1 cellular context compared by ENCODE assay signal in genomic region chr5:43602818-43603534, GRCh38.
TF ChIP-seq lines count a peak whose summit lies in the region.

Gene NNT (plus strand): TSS chr5:43603180. CDS start chr5:43609196, 6,016 bp downstream.

TF ChIP-seq in H1, 55 proteins besides CTCF, POLR2A, EP300 and RAD21 (continued from another document):
- TF ChIP-seq ZNF274 (IDR thresholded peaks at IDR 0.05; ENCODE audit: borderline replicate concordance, extremely low read depth, low read length) (no peak), RBBP5 (IDR thresholded peaks at IDR 0.05; ENCODE audit: borderline replicate concordance, low read depth, low read length) (peak; percentile 74), EZH2 (IDR thresholded peaks at IDR 0.05; ENCODE audit: low read depth, low read length, severe bottlenecking) (no peak), E2F6 (IDR thresholded peaks at IDR 0.05) (peak; percentile 85), RNF2 (IDR thresholded peaks at IDR 0.05; ENCODE audit: borderline replicate concordance, low read depth, low read length, missing control alignments, poor library complexity, severe bottlenecking) (peak; percentile 24), PHF8 (conservative IDR thresholded peaks at IDR 0.05; ENCODE audit: low read depth, low read length) (peak; percentile 51; the same call in 1 of the 2 replicates), MAX (IDR thresholded peaks at IDR 0.05) (peak; percentile 90), USF2 (IDR thresholded peaks at IDR 0.05; ENCODE audit: low read length) (peak; percentile 80), ATF3 (IDR thresholded peaks at IDR 0.05; ENCODE audit: insufficient read depth, low read depth, low read length) (no peak), CBX5 (IDR thresholded peaks at IDR 0.05; ENCODE audit: low read depth, low read length) (no peak), EGR1 (IDR thresholded peaks at IDR 0.05; ENCODE audit: borderline replicate concordance, low read depth, low read length) (no peak), SAP30 (IDR thresholded peaks at IDR 0.05; ENCODE audit: insufficient read depth, insufficient replicate concordance, low read length) (peak; percentile 75), SP4 (IDR thresholded peaks at IDR 0.05; ENCODE audit: low read length) (no peak), NANOG (IDR thresholded peaks at IDR 0.05; ENCODE audit: insufficient read depth, low read depth, low read length, poor library complexity, severe bottlenecking) (no peak), CBX8 (IDR thresholded peaks at IDR 0.05; ENCODE audit: borderline replicate concordance, low read depth, low read length) (no peak), SP1 (IDR thresholded peaks at IDR 0.05; ENCODE audit: low read depth, low read length) (no peak), ASH2L (IDR thresholded peaks at IDR 0.05; ENCODE audit: low read length) (peak; percentile 95), CHD7 (IDR thresholded peaks at IDR 0.05; ENCODE audit: insufficient replicate concordance, low read length) (no peak), CREB1 (IDR thresholded peaks at IDR 0.05) (no peak), SIN3A (conservative IDR thresholded peaks at IDR 0.05 in 1 of 2, IDR thresholded peaks at IDR 0.05 in 1 of 2; ENCODE audit: low read depth in 1 of 2, low read length in 2 of 2) (peak; percentile 76 to 86; a peak in 3 of 4 replicates), CHD1 (IDR thresholded peaks at IDR 0.05; ENCODE audit: low read depth, low read length) (no peak), TBP (IDR thresholded peaks at IDR 0.05; ENCODE audit: low read depth, low read length) (no peak; the same call in 1 of the 2 replicates), POLR2AphosphoS5 (IDR thresholded peaks at IDR 0.05; ENCODE audit: low read depth, low read length) (no peak; the same call in 1 of the 2 replicates), HDAC2 (IDR thresholded peaks at IDR 0.05; ENCODE audit: borderline replicate concordance in 1 of 2, low read depth in 2 of 2, low read length in 2 of 2) (peak in 1 of 2 experiments; percentile 28; a peak in 1 of 4 replicates), ATF2 (IDR thresholded peaks at IDR 0.05; ENCODE audit: low read length) (no peak), KDM5A (IDR thresholded peaks at IDR 0.05; ENCODE audit: low read length) (no peak), KDM4A (IDR thresholded peaks at IDR 0.05; ENCODE audit: low read depth, low read length, severe bottlenecking) (peak; percentile 70)
